In the genomic region with DNA sequence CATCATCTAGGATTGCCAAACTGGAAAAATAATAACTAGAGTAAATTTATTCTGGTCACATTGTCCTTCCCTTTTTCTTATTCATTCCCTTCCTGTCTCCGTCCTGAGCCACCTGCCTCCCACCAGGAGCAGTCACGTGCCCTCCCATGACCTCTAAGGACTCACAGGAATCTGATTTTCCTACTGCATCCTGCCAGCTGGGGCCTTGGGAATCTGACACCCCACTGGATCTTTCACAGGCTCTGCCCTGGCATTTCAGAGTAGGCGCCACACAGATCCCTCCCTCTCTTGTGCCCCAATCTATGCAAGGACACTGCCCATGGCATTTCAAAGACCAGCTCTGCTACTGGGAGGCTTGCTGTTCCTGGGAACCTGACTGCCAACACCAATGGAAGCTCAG, we compare ENCODE assay signal across 1 cellular context.
TF ChIP-seq lines count a peak whose summit lies in the region.

No MANE protein-coding gene starts in this region.

TF ChIP-seq in GM23338, 12 proteins besides CTCF, POLR2A, EP300 and RAD21 (continued from another document):
- TF ChIP-seq, protein P1, sequence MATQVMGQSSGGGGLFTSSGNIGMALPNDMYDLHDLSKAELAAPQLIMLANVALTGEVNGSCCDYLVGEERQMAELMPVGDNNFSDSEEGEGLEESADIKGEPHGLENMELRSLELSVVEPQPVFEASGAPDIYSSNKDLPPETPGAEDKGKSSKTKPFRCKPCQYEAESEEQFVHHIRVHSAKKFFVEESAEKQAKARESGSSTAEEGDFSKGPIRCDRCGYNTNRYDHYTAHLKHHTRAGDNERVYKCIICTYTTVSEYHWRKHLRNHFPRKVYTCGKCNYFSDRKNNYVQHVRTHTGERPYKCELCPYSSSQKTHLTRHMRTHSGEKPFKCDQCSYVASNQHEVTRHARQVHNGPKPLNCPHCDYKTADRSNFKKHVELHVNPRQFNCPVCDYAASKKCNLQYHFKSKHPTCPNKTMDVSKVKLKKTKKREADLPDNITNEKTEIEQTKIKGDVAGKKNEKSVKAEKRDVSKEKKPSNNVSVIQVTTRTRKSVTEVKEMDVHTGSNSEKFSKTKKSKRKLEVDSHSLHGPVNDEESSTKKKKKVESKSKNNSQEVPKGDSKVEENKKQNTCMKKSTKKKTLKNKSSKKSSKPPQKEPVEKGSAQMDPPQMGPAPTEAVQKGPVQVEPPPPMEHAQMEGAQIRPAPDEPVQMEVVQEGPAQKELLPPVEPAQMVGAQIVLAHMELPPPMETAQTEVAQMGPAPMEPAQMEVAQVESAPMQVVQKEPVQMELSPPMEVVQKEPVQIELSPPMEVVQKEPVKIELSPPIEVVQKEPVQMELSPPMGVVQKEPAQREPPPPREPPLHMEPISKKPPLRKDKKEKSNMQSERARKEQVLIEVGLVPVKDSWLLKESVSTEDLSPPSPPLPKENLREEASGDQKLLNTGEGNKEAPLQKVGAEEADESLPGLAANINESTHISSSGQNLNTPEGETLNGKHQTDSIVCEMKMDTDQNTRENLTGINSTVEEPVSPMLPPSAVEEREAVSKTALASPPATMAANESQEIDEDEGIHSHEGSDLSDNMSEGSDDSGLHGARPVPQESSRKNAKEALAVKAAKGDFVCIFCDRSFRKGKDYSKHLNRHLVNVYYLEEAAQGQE (IDR thresholded peaks at IDR 0.05; ENCODE audit: unreplicated experiment) = no peak
- TF ChIP-seq JUNB (IDR thresholded peaks at IDR 0.05; ENCODE audit: unreplicated experiment) (no peak), CREB1 (CRISPR knock-in tag; IDR thresholded peaks at IDR 0.05; ENCODE audit: low read depth) (no peak), NANOG (IDR thresholded peaks at IDR 0.05; ENCODE audit: borderline replicate concordance) (no peak), EZH2 (IDR thresholded peaks at IDR 0.05; ENCODE audit: low read depth, unreplicated experiment) (no peak), ZNF462 (CRISPR knock-in tag; IDR thresholded peaks at IDR 0.05) (no peak)
- TF ChIP-seq, protein P2, sequence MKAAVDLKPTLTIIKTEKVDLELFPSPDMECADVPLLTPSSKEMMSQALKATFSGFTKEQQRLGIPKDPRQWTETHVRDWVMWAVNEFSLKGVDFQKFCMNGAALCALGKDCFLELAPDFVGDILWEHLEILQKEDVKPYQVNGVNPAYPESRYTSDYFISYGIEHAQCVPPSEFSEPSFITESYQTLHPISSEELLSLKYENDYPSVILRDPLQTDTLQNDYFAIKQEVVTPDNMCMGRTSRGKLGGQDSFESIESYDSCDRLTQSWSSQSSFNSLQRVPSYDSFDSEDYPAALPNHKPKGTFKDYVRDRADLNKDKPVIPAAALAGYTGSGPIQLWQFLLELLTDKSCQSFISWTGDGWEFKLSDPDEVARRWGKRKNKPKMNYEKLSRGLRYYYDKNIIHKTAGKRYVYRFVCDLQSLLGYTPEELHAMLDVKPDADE (IDR thresholded peaks at IDR 0.05) = no peak
